In genomic region chr12:111308473-111308872, GRCh38 we compare ENCODE assay signal across 24 cellular contexts.
A peak's percentile ranks its signal among the peaks of the same experiment; 100 is the strongest.
DNase-seq lines count a peak whose midpoint lies in the region; ATAC-seq, FAIRE-seq and TF ChIP-seq lines count a peak whose summit lies in the region.
"Had no signal": no experiment of that assay in that cellular context is flagged by ENCODE, and none has a peak within 500 bp of the region (broad histone marks: within the 10 kb centered on the region; RNA-seq: fewer than 3 reads in every experiment).

No MANE protein-coding gene starts in this region.

- H3K9me1 ChIP-seq in K562 (ENCODE audit: control insufficient read depth, insufficient read depth, low read length) = no peaks in the 10 kb centered on the region

- TF ChIP-seq CTCF in K562 (IDR thresholded peaks at IDR 0.05 in 2 of 3, conservative IDR thresholded peaks at IDR 0.05 in 1 of 3; ENCODE audit: insufficient read depth in 2 of 3, low read depth in 1 of 3, low read length in 3 of 3) = no peak

- in situ Hi-C loops in K562 (cut with MboI) = no loop called here
- in situ Hi-C loops in KBM-7 (cut with MboI; ENCODE audit: low pct_unique_long_range_greater_than_20kb, low sequenced_read_pairs) = no loop called here

- peak overlapping the region in 1 of 11 experiments; percentile 76; a peak in 3 of 22 replicates for H3K27ac ChIP-seq in BLaER1 treated with 17β-estradiol and CSF1 and Interleukin-3, amounts not matched to agents 10 nM and 100 nM
- H3K27ac ChIP-seq in K562 (ENCODE audit: extremely low read depth, low read depth, low read length) = no peak overlapping the region

- peaks cover 0 to 72% (median 6%) of the 10 kb centered on the region in 11 experiments; a peak in 8 of 22 replicates for H3K36me3 ChIP-seq in BLaER1 treated with 17β-estradiol and CSF1 and Interleukin-3, amounts not matched to agents 10 nM and 100 nM
- no peaks in the 10 kb centered on the region for H3K36me3 ChIP-seq in K562 (ENCODE audit: control insufficient read depth, insufficient read depth, low read length)
- H3K36me3 ChIP-seq: BE2C had no signal

- WGBS in K562 (ENCODE audit: insufficient coverage, low coverage, missing lambda C conversion rate) = 1% methylated on average over 7 of the region's 7 CpGs

- H3K9me3 ChIP-seq in BLaER1 treated with 17β-estradiol and CSF1 and Interleukin-3, amounts not matched to agents 10 nM and 100 nM (replicated peaks in 1 of 11) = peaks cover 36 to 51% (median 41%) of the 10 kb centered on the region in 11 experiments
- peaks cover 19% of the 10 kb centered on the region for H3K9me3 ChIP-seq in K562 (replicated peaks; ENCODE audit: control insufficient read depth, insufficient read depth, low read depth, low read length)

- no peak for TF ChIP-seq EP300 in K562 (IDR thresholded peaks at IDR 0.05; ENCODE audit: low read length)

- H3K4me3 ChIP-seq in BLaER1 treated with 17β-estradiol and CSF1 and Interleukin-3, amounts not matched to agents 10 nM and 100 nM = no peak overlapping the region
- H3K4me3 ChIP-seq in K562 = no peak overlapping the region
- H3K4me3 ChIP-seq: GM12878 had no signal

- no peak for FAIRE-seq in K562 (lab: Jason Lieb, UNC)
- FAIRE-seq in urothelium cell line (lab: Jason Lieb, UNC) = no peak
- FAIRE-seq: A204.1, GM12878, GM12892, GM18507 had no signal

- CTCF ChIA-PET in K562 (lab: Yijun Ruan, JAX; ENCODE audit: low intra/inter-chr PET ratio) = interaction anchor here (0.7 kb wide), 1 partner anchor 112 kb away, joined by 3 read pairs; no protein-coding TSS in a partner anchor

- POLR2A ChIA-PET in K562 (lab: Yijun Ruan, JAX) = interaction anchor here (0.6 kb wide), 1 partner anchor 769 kb away, joined by 3 read pairs; no protein-coding TSS in a partner anchor

- no peak overlapping the region for H2AFZ ChIP-seq in K562 (ENCODE audit: low read depth, low read length)

- H3K4me2 ChIP-seq in BLaER1 treated with 17β-estradiol and CSF1 and Interleukin-3, amounts not matched to agents 10 nM and 100 nM = peak overlapping the region; percentile 61 to 94 (median 83); a peak in 14 of 22 replicates
- H3K4me2 ChIP-seq in K562 (ENCODE audit: insufficient read depth, low read length) = no peak overlapping the region

- intact Hi-C loops in K562 (cut with micrococcal nuclease) = no loop called here

- no TSS peak for BruUV-seq in K562 (replicated peaks; lab: Mats Ljungman, UMichigan)

- H3K9ac ChIP-seq in BLaER1 treated with 17β-estradiol and CSF1 and Interleukin-3, amounts not matched to agents 10 nM and 100 nM = no peak overlapping the region
- H3K9ac ChIP-seq in K562 (ENCODE audit: insufficient read depth in 1 of 2, low read depth in 2 of 2, low read length in 2 of 2) = no peak overlapping the region

- no peaks in the 10 kb centered on the region for H3K79me2 ChIP-seq in K562 (ENCODE audit: control insufficient read depth, insufficient read depth, low read length)

- H4K20me1 ChIP-seq in BLaER1 treated with 17β-estradiol and CSF1 and Interleukin-3, amounts not matched to agents 10 nM and 100 nM = peaks cover 0 to 64% (median 0%) of the 10 kb centered on the region in 11 experiments; a peak in 4 of 22 replicates
- H4K20me1 ChIP-seq in K562 (replicated peaks; ENCODE audit: control insufficient read depth, insufficient read depth, low read length) = no peaks in the 10 kb centered on the region

- TF ChIP-seq POLR2A in K562 (conservative IDR thresholded peaks at IDR 0.05) = no peak

- H3K27me3 ChIP-seq in BLaER1 treated with 17β-estradiol and CSF1 and Interleukin-3, amounts not matched to agents 10 nM and 100 nM = no peaks in the 10 kb centered on the region
- H3K27me3 ChIP-seq in K562 (ENCODE audit: control insufficient read depth in 2 of 2, insufficient read depth in 2 of 2, low read length in 2 of 2) = peaks cover 4 to 33% of the 10 kb centered on the region in 2 experiments; a peak in 3 of 5 replicates
- H3K27me3 ChIP-seq: BE2C had no signal

- TF ChIP-seq RAD21 in K562 (CRISPR knock-in tag; conservative IDR thresholded peaks at IDR 0.05 in 1 of 2, IDR thresholded peaks at IDR 0.05 in 1 of 2) = no peak

- DNase-seq in K562 (ENCODE audit: extremely low read depth in 1 of 4, low spot score in 3 of 4) = no peak
- DNase-seq in urothelium cell line (ENCODE audit: low spot score) = no peak
- no peak for DNase-seq in KBM-7
- DNase-seq in HUDEP-2 (lab: John Stamatoyannopoulos, UW; ENCODE audit: unreplicated experiment in 76 of 76) = no peak
- DNase-seq: 8988T; ACHN; BE2C; C1 segment of cervical spinal cord; CD4-positive, alpha-beta memory T cell; CD4-positive, CD25-positive, alpha-beta regulatory T cell; CD8-positive, alpha-beta memory T cell; COR-L47; DMS 273 treated with DMSO at 0.1 percent for 48 hours; DMS153; DMS53; DMS79; DND-41; EL; GDM1 had no signal

- no peak for ATAC-seq in K562
- ATAC-seq: GM12878 had no signal

- H3K4me1 ChIP-seq in BLaER1 treated with 17β-estradiol and CSF1 and Interleukin-3, amounts not matched to agents 10 nM and 100 nM = peaks cover 31 to 51% (median 38%) of the 10 kb centered on the region in 10 experiments
- H3K4me1 ChIP-seq in K562 (replicated peaks in 1 of 2; ENCODE audit: control insufficient read depth in 2 of 2, insufficient read depth in 2 of 2, low read length in 2 of 2) = peaks cover 0 to 5% of the 10 kb centered on the region in 2 experiments; a peak in 1 of 5 replicates
- H3K4me1 ChIP-seq: BE2C had no signal

TF ChIP-seq in K562, 482 proteins besides CTCF, POLR2A, EP300 and RAD21:
- TF ChIP-seq ZKSCAN8 (CRISPR knock-in tag; IDR thresholded peaks at IDR 0.05) (peak; percentile 80), FOXJ2 (tag; IDR thresholded peaks at IDR 0.05) (no peak)
